ENCODE assay signal across 8 cellular contexts in genomic region chr1:161616417-161616816, GRCh38. TPM values are rescaled to one million over a fixed set of nuclear protein-coding genes. Genes with fewer than 3 reads are reported as not detected.
"Had no signal": no experiment of that assay in that cellular context is flagged by ENCODE, and none has a peak within 500 bp of the region (broad histone marks: within the 10 kb centered on the region; RNA-seq: fewer than 3 reads in every experiment).

No MANE protein-coding gene starts in this region.

RNA-seq across cellular contexts. Expression of gene FCGR3B, which starts 14.6 kb away (rescaled TPM):
- total RNA-seq: OCI-LY7, PC-3, PC-9, RPMI7951, SJCRH30, SJSA1, SK-MEL-5 had no signal
- polyA plus RNA-seq: SK-N-SH had no signal

RNA-seq across cellular contexts. Expression of gene FCGR2B, which starts 46.5 kb away (rescaled TPM):
- total RNA-seq: PC-3, PC-9, SJCRH30, SJSA1 had no signal
